ENCODE assay signal across 9 cellular contexts in genomic region chr2:197356136-197356535, GRCh38. TPM values are rescaled to one million over a fixed set of nuclear protein-coding genes. Genes with fewer than 3 reads are reported as not detected.
DNase-seq lines count a peak whose midpoint lies in the region; ATAC-seq and TF ChIP-seq lines count a peak whose summit lies in the region.
"Had no signal": no experiment of that assay in that cellular context is flagged by ENCODE, and none has a peak within 500 bp of the region (broad histone marks: within the 10 kb centered on the region; RNA-seq: fewer than 3 reads in every experiment).

No MANE protein-coding gene starts in this region.

- no peak for TF ChIP-seq POLR2A in prostate gland (IDR thresholded peaks at IDR 0.05)

- TF ChIP-seq CTCF in WI38 (IDR thresholded peaks at IDR 0.05; ENCODE audit: low read depth, low read length), result peak; percentile 34
- TF ChIP-seq CTCF in prostate gland (IDR thresholded peaks at IDR 0.05), result peak in 1 of 4 experiments; percentile 5
- no peak for TF ChIP-seq CTCF in GM10266 (IDR thresholded peaks at IDR 0.05; ENCODE audit: control insufficient read depth, insufficient read depth, low read depth, missing control alignments)

- no peak overlapping the region for H3K27ac ChIP-seq in CD4-positive, CD25-positive, alpha-beta regulatory T cell (ENCODE audit: insufficient read depth, low read length, poor library complexity, severe bottlenecking)
- H3K27ac ChIP-seq in iPS DF 6.9 (ENCODE audit: low read length) (no peak overlapping the region), prostate gland (no peak overlapping the region)

- no peaks in the 10 kb centered on the region for H3K36me3 ChIP-seq in CD4-positive, CD25-positive, alpha-beta regulatory T cell (ENCODE audit: control insufficient read depth, insufficient read depth, low read length)
- H3K36me3 ChIP-seq in iPS DF 6.9 (ENCODE audit: control insufficient read depth, insufficient read depth, low read length) (no peaks in the 10 kb centered on the region), prostate gland (no peaks in the 10 kb centered on the region)

- H3K4me3 Mint-ChIP-seq in CD4-positive, CD25-positive, alpha-beta regulatory T cell, result peak overlapping the region in 2 of 4 donors; percentile 14 to 33

- peak in 1 of 2 donors; percentile 46 for ATAC-seq in CD4-positive, CD25-positive, alpha-beta regulatory T cell (ENCODE audit: low read depth in 2 of 2)
- ATAC-seq in GM18511 (IDR thresholded peaks at IDR 0.05; ENCODE audit: unreplicated experiment) (peak; percentile 60), GM19023 (IDR thresholded peaks at IDR 0.05; ENCODE audit: unreplicated experiment) (no peak)

- H3K27ac Mint-ChIP-seq in CD4-positive, CD25-positive, alpha-beta regulatory T cell, result peak overlapping the region in 2 of 3 donors; percentile 29 to 53

- H3K4me3 ChIP-seq in CD4-positive, CD25-positive, alpha-beta regulatory T cell (ENCODE audit: low read depth, low read length), result no peak overlapping the region
- H3K4me3 ChIP-seq in WI38 (ENCODE audit: low read depth, low read length) (no peak overlapping the region), iPS DF 6.9 (ENCODE audit: low read length) (no peak overlapping the region), prostate gland (no peak overlapping the region)

- intact Hi-C loops in prostate gland (cut with DNase I), result no loop called here

- H3K9me3 ChIP-seq in CD4-positive, CD25-positive, alpha-beta regulatory T cell (ENCODE audit: control insufficient read depth in 2 of 2, low read length in 2 of 2), result no peaks in the 10 kb centered on the region
- H3K9me3 ChIP-seq in iPS DF 6.9 (ENCODE audit: control insufficient read depth, insufficient read depth, low read length) (no peaks in the 10 kb centered on the region), prostate gland (no peaks in the 10 kb centered on the region)

- H3K27me3 Mint-ChIP-seq in CD4-positive, CD25-positive, alpha-beta regulatory T cell, result no peaks in the 10 kb centered on the region

- DNase-seq in CD4-positive, CD25-positive, alpha-beta regulatory T cell, result peak in 2 of 3 donors; percentile 25 to 46
- DNase-seq in iPS DF 6.9 (ENCODE audit: low read depth, low spot score) (peak; percentile 13), DMS153 treated with DMSO at 0.1 percent for 48 hours (lab: John Stamatoyannopoulos, UW; ENCODE audit: unreplicated experiment) (no peak), prostate gland (ENCODE audit: low spot score) (no peak), GM10266 (ENCODE audit: extremely low spot score) (no peak)
- DNase-seq: effector CD8-positive, alpha-beta T cell had no signal

- H3K36me3 Mint-ChIP-seq in CD4-positive, CD25-positive, alpha-beta regulatory T cell, result no peaks in the 10 kb centered on the region

- WGBS in iPS DF 6.9 (ENCODE audit: insufficient coverage, insufficient read length), result no CpG with 5 or more reads among the region's 5 CpGs
- 81% methylated on average over 5 of the region's 5 CpGs for WGBS in prostate gland

- peaks cover 0 to 19% (median 8%) of the 10 kb centered on the region in 4 donors for H3K4me1 Mint-ChIP-seq in CD4-positive, CD25-positive, alpha-beta regulatory T cell

- H3K27me3 ChIP-seq in CD4-positive, CD25-positive, alpha-beta regulatory T cell (ENCODE audit: control insufficient read depth, insufficient read depth, low read length), result no peaks in the 10 kb centered on the region
- H3K27me3 ChIP-seq in iPS DF 6.9 (ENCODE audit: control insufficient read depth, insufficient read depth, low read length) (no peaks in the 10 kb centered on the region), prostate gland (replicated peaks; ENCODE audit: insufficient read depth) (no peaks in the 10 kb centered on the region)

- H3K9me3 Mint-ChIP-seq in CD4-positive, CD25-positive, alpha-beta regulatory T cell, result peaks cover 0 to 1% (median 0%) of the 10 kb centered on the region in 7 donors

- no peaks in the 10 kb centered on the region for H3K4me1 ChIP-seq in CD4-positive, CD25-positive, alpha-beta regulatory T cell (ENCODE audit: control insufficient read depth, insufficient read depth, low read length, poor library complexity, severe bottlenecking)
- H3K4me1 ChIP-seq in iPS DF 6.9 (ENCODE audit: control insufficient read depth, insufficient read depth, low read length) (no peaks in the 10 kb centered on the region), prostate gland (replicated peaks) (no peaks in the 10 kb centered on the region)

RNA-seq across cellular contexts. Expression of gene ANKRD44, which starts 45.6 kb away (rescaled TPM):
- total RNA-seq in CD4-positive, CD25-positive, alpha-beta regulatory T cell, result 301 TPM
- 100 to 1,000 TPM in 1 of 4 donors, 10 to 100 TPM in 3; 69.6 to 104 (median 82.8) TPM for polyA plus RNA-seq in CD4-positive, CD25-positive, alpha-beta regulatory T cell
- 10 to 100 TPM in 1 of 2 donors, 1 to 10 TPM in 1; 6.0 to 11.2 TPM for total RNA-seq in prostate gland

Comparison
In these comparisons a context has a peak if more than half of its experiments do, and no peak if none do; other contexts are left out.
1. DNase-seq: peak in CD4-positive, CD25-positive, alpha-beta regulatory T cell (2 of 3) and iPS DF 6.9 (single experiment); none in DMS153 treated with DMSO at 0.1 percent for 48 hours (single experiment), prostate gland (single experiment) and GM10266 (single experiment).
2. RNA of gene ANKRD44, which starts 45.6 kb away (total RNA-seq): 301 TPM in CD4-positive, CD25-positive, alpha-beta regulatory T cell (single experiment); 6.0 to 11.2 TPM in prostate gland; every median in the first group is over 10 times any median in the second.